In the genomic region with DNA sequence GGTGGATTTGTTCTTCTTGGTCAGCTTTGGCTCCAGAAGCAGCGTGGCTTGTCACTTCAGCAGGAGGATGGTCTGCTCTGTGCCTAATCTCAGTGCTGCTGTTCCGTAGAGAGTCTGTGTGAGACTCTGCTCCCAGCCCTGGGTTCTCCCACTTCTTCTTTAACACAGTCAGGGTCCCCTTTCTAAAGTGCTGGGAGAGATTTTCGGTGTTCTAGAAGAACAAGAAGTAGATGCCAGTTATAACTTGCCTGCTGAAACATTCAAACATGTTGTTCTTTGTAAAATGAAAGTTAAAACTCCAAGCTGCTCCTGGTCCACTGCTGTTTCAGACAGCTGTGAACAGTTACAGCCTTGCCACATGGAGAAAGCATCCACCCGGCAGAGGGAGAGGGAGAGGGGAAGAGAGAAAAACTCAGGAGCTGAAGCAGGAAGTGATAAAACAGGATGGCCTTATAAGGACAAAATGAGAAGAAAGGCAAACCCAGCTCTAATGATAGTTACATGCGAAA, we compare ENCODE assay signal across 8 cellular contexts. TPM values are rescaled to one million over a fixed set of nuclear protein-coding genes. Genes with fewer than 3 reads are reported as not detected.
DNase-seq lines count a peak whose midpoint lies in the region; ATAC-seq and TF ChIP-seq lines count a peak whose summit lies in the region.

No MANE protein-coding gene starts in this region.

- no peak for TF ChIP-seq CTCF in GM20000 (IDR thresholded peaks at IDR 0.05; ENCODE audit: extremely low read depth, missing control alignments)
- TF ChIP-seq CTCF in neural crest cell (conservative IDR thresholded peaks at IDR 0.05): peak; percentile 35

- peaks cover 18% of the 10 kb centered on the region for H3K4me1 Mint-ChIP-seq in activated T-helper 17 cell treated with anti-CD3 and anti-CD28 coated beads, Interleukin-2, amount 50 U/mL, for 72 hours
- H3K4me1 Mint-ChIP-seq in neural crest cell: peaks cover 8% of the 10 kb centered on the region

- no peak overlapping the region for H3K27ac Mint-ChIP-seq in activated T-helper 17 cell treated with anti-CD3 and anti-CD28 coated beads, Interleukin-2, amount 50 U/mL, for 72 hours
- H3K27ac Mint-ChIP-seq in neural crest cell (ENCODE audit: unreplicated experiment): no peak overlapping the region

- H3K9me3 ChIP-seq in BLaER1: no peaks in the 10 kb centered on the region

- H3K36me3 Mint-ChIP-seq in activated T-helper 17 cell treated with anti-CD3 and anti-CD28 coated beads, Interleukin-2, amount 50 U/mL, for 72 hours (ENCODE audit: low read depth): peaks cover 30% of the 10 kb centered on the region
- peaks cover 2% of the 10 kb centered on the region for H3K36me3 Mint-ChIP-seq in neural crest cell (ENCODE audit: low read depth)

- H3K27me3 Mint-ChIP-seq in activated T-helper 17 cell treated with anti-CD3 and anti-CD28 coated beads, Interleukin-2, amount 50 U/mL, for 72 hours: no peaks in the 10 kb centered on the region
- no peaks in the 10 kb centered on the region for H3K27me3 Mint-ChIP-seq in neural crest cell (ENCODE audit: low read depth)

- peaks cover 54% of the 10 kb centered on the region for H3K4me1 ChIP-seq in BLaER1

- no peaks in the 10 kb centered on the region for H3K27me3 ChIP-seq in BLaER1

- H3K4me3 ChIP-seq in BLaER1: peak overlapping the region; percentile 55

- H3K36me3 ChIP-seq in BLaER1: no peaks in the 10 kb centered on the region

- H3K9ac ChIP-seq in BLaER1: peak overlapping the region; percentile 65

- no peaks in the 10 kb centered on the region for H4K20me1 ChIP-seq in BLaER1

- ATAC-seq in activated T-helper 17 cell treated with anti-CD3 and anti-CD28 coated beads, Interleukin-2, amount 50 U/mL, for 72 hours (replicated peaks): peak; percentile 40
- ATAC-seq in GM18858 (IDR thresholded peaks at IDR 0.05; ENCODE audit: unreplicated experiment) (no peak), HG03196 (IDR thresholded peaks at IDR 0.05; ENCODE audit: unreplicated experiment) (no peak)

- peak overlapping the region; percentile 66 for H3K27ac ChIP-seq in BLaER1

- H3K4me2 ChIP-seq in BLaER1: peak overlapping the region; percentile 77

- DNase-seq in GM20000 (ENCODE audit: low spot score) (peak; percentile 51), NCI-H446 (lab: John Stamatoyannopoulos, UW) (peak; percentile 61 to 65), foreskin melanocyte (peak; percentile 87), neural crest cell (ENCODE audit: low read depth, low spot score) (peak; percentile 30)

- H3K9me3 Mint-ChIP-seq in activated T-helper 17 cell treated with anti-CD3 and anti-CD28 coated beads, Interleukin-2, amount 50 U/mL, for 72 hours: no peaks in the 10 kb centered on the region
- H3K9me3 Mint-ChIP-seq in neural crest cell: no peaks in the 10 kb centered on the region

- H3K4me3 Mint-ChIP-seq in activated T-helper 17 cell treated with anti-CD3 and anti-CD28 coated beads, Interleukin-2, amount 50 U/mL, for 72 hours: no peak overlapping the region
- H3K4me3 Mint-ChIP-seq in neural crest cell: no peak overlapping the region

RNA-seq across cellular contexts. Expression of a gene that starts 55.2 kb away (rescaled TPM):
- total RNA-seq in activated T-helper 17 cell treated with anti-CD3 and anti-CD28 coated beads, Interleukin-2, amount 50 U/mL, for 72 hours: 10 to 100 TPM; 72.0 to 77.6 TPM
- 61.7 and 63.4 TPM in 2 replicates for total RNA-seq in neural crest cell

Comparison
In these comparisons a context has a peak if more than half of its experiments do, and no peak if none do; other contexts are left out.
1. DNase-seq: peak in every context shown above with its lines; median percentile 87 in foreskin melanocyte; 63 in NCI-H446; 51 in GM20000; 30 in neural crest cell.